In genomic region chr5:27479859-27480258, GRCh38 we compare ENCODE assay signal across 29 cellular contexts.
"Had no signal": no experiment of that assay in that cellular context is flagged by ENCODE, and none has a peak within 500 bp of the region (broad histone marks: within the 10 kb centered on the region; RNA-seq: fewer than 3 reads in every experiment).

No MANE protein-coding gene starts in this region.

- DNase-seq: colonic mucosa; effector CD8-positive, alpha-beta T cell; foreskin keratinocyte; glutamatergic neuron; heart right ventricle; hippocampal formation; left cardiac atrium; left lung; mesenchymal stem cell; midbrain; naive thymus-derived CD4-positive, alpha-beta T cell; sigmoid colon; stimulated activated CD4-positive, alpha-beta T cell treated with anti-CD3 and anti-CD28 coated beads, Interleukin-4, amount 100 ng/mL, for 4 hours; stimulated activated naive CD8-positive, alpha-beta T cell treated with anti-CD3 and anti-CD28 coated beads, Interleukin-15, Interleukin-2, amounts not matched to agents 100 U/mL and 50 U/mL, for 24 hours; substantia nigra; testis; tibial artery had no signal

- H3K9me3 Mint-ChIP-seq: stimulated activated memory B cell treated with anti-CD40 and anti-IgM and Interleukin-4, amounts not matched to agents 10 μg/mL and 1 μg/mL and 100 μg/mL, for 72 hours had no signal

- H3K4me3 ChIP-seq: colonic mucosa, esophagus muscularis mucosa, gastroesophageal sphincter, heart right ventricle, left lung, neural progenitor cell, prostate gland, right atrium auricular region, sigmoid colon, testis, tibial artery had no signal

- ATAC-seq: foreskin keratinocyte; gastroesophageal sphincter; heart right ventricle; left cardiac atrium; left lung; naive thymus-derived CD4-positive, alpha-beta T cell; stimulated activated memory B cell treated with anti-CD40 and anti-IgM and Interleukin-4, amounts not matched to agents 10 μg/mL and 1 μg/mL and 100 μg/mL, for 72 hours; stimulated activated naive CD8-positive, alpha-beta T cell treated with anti-CD3 and anti-CD28 coated beads, Interleukin-15, Interleukin-2, amounts not matched to agents 100 U/mL and 50 U/mL, for 24 hours had no signal

- H2AFZ ChIP-seq: neural progenitor cell had no signal

- H3K27ac ChIP-seq: colonic mucosa, esophagus muscularis mucosa, foreskin keratinocyte, gastroesophageal sphincter, heart right ventricle, left lung, neural progenitor cell, prostate gland, right atrium auricular region, sigmoid colon, testis, tibial artery had no signal

- H3K9me3 ChIP-seq: colonic mucosa, prostate gland, testis had no signal

- H3K9ac ChIP-seq: neural progenitor cell had no signal

- H3K4me2 ChIP-seq: neural progenitor cell had no signal

- FAIRE-seq: endothelial cell of umbilical vein, islet of Langerhans, urothelium cell line had no signal

- H3K36me3 ChIP-seq: colonic mucosa, esophagus muscularis mucosa, gastroesophageal sphincter, heart right ventricle, left lung, prostate gland, right atrium auricular region, sigmoid colon, tibial artery had no signal

- H3K27me3 ChIP-seq: colonic mucosa, esophagus muscularis mucosa, foreskin keratinocyte, gastroesophageal sphincter, heart right ventricle, left lung, neural progenitor cell, right atrium auricular region, sigmoid colon, testis, tibial artery had no signal

- H3K4me1 ChIP-seq: colonic mucosa, esophagus muscularis mucosa, foreskin keratinocyte, gastroesophageal sphincter, heart right ventricle, left lung, neural progenitor cell, prostate gland, right atrium auricular region, sigmoid colon, testis, tibial artery had no signal

- H3K27ac Mint-ChIP-seq: dendritic cell treated with granulocyte-macrophage colony-stimulating factor and Interleukin-4, amounts not matched to agents 40 ng/mL and 50 ng/mL, for 4 days; naive thymus-derived CD4-positive, alpha-beta T cell; nephron; neural progenitor cell; stimulated activated memory B cell treated with anti-CD40 and anti-IgM and Interleukin-4, amounts not matched to agents 10 μg/mL and 1 μg/mL and 100 μg/mL, for 72 hours; type B pancreatic cell had no signal

- H3K4me3 Mint-ChIP-seq: dendritic cell treated with granulocyte-macrophage colony-stimulating factor and Interleukin-4, amounts not matched to agents 40 ng/mL and 50 ng/mL, for 4 days; naive thymus-derived CD4-positive, alpha-beta T cell; nephron; neural progenitor cell; stimulated activated memory B cell treated with anti-CD40 and anti-IgM and Interleukin-4, amounts not matched to agents 10 μg/mL and 1 μg/mL and 100 μg/mL, for 72 hours; type B pancreatic cell had no signal

- H3K27me3 Mint-ChIP-seq: dendritic cell treated with granulocyte-macrophage colony-stimulating factor and Interleukin-4, amounts not matched to agents 40 ng/mL and 50 ng/mL, for 4 days; naive thymus-derived CD4-positive, alpha-beta T cell; stimulated activated memory B cell treated with anti-CD40 and anti-IgM and Interleukin-4, amounts not matched to agents 10 μg/mL and 1 μg/mL and 100 μg/mL, for 72 hours; type B pancreatic cell had no signal

- H3K4me1 Mint-ChIP-seq: naive thymus-derived CD4-positive, alpha-beta T cell; nephron; stimulated activated memory B cell treated with anti-CD40 and anti-IgM and Interleukin-4, amounts not matched to agents 10 μg/mL and 1 μg/mL and 100 μg/mL, for 72 hours had no signal

- H3K36me3 Mint-ChIP-seq: naive thymus-derived CD4-positive, alpha-beta T cell; neural progenitor cell; stimulated activated memory B cell treated with anti-CD40 and anti-IgM and Interleukin-4, amounts not matched to agents 10 μg/mL and 1 μg/mL and 100 μg/mL, for 72 hours had no signal
